Comparison of ENCODE assay signal across 27 cellular contexts in genomic region chr17:9488556-9488955, GRCh38.
"Had no signal": no experiment of that assay in that cellular context is flagged by ENCODE, and none has a peak within 500 bp of the region (broad histone marks: within the 10 kb centered on the region; RNA-seq: fewer than 3 reads in every experiment).

No MANE protein-coding gene starts in this region.

- H3K27me3 Mint-ChIP-seq: activated CD4-positive, alpha-beta memory T cell treated with anti-CD3 and anti-CD28 coated beads for 36 hours; activated CD4-positive, alpha-beta T cell treated with anti-CD3 and anti-CD28 coated beads, Interleukin-2, amount 10 ng/mL, durations not matched to agents 24 days and 14 days; activated naive CD8-positive, alpha-beta T cell treated with anti-CD3 and anti-CD28 coated beads, Interleukin-2, amount 50 U/mL, for 24 hours had no signal

- H3K4me3 Mint-ChIP-seq: activated CD4-positive, alpha-beta memory T cell treated with anti-CD3 and anti-CD28 coated beads for 36 hours; activated CD4-positive, alpha-beta T cell treated with anti-CD3 and anti-CD28 coated beads, Interleukin-2, amount 10 ng/mL, durations not matched to agents 24 days and 14 days; activated naive CD8-positive, alpha-beta T cell treated with anti-CD3 and anti-CD28 coated beads, Interleukin-2, amount 50 U/mL, for 24 hours; activated T-cell treated with anti-CD3 and anti-CD28 coated beads, Interleukin-2, amount 50 U/mL, for 4 hours; T-helper 1 cell treated with Interleukin-12 subunit alpha and Interleukin-12 subunit beta and Interleukin-4 antibody, amounts not matched to agents 30 μg/mL and 1 μg/mL, for 36 hours had no signal

- H3K9ac ChIP-seq: SK-N-SH had no signal

- H3K4me2 ChIP-seq: SK-N-SH had no signal

- H3K9me3 Mint-ChIP-seq: activated CD4-positive, alpha-beta memory T cell treated with anti-CD3 and anti-CD28 coated beads for 36 hours; activated CD4-positive, alpha-beta T cell treated with anti-CD3 and anti-CD28 coated beads, Interleukin-2, amount 10 ng/mL, durations not matched to agents 24 days and 14 days; activated naive CD4-positive, alpha-beta T cell treated with anti-CD3 and anti-CD28 coated beads, Interleukin-2, amount 50 U/mL, for 72 hours; activated naive CD8-positive, alpha-beta T cell treated with anti-CD3 and anti-CD28 coated beads, Interleukin-2, amount 50 U/mL, for 24 hours; activated T-cell treated with anti-CD3 and anti-CD28 coated beads, Interleukin-2, amount 50 U/mL, for 4 hours; T-helper 1 cell treated with Interleukin-12 subunit alpha and Interleukin-12 subunit beta and Interleukin-4 antibody, amounts not matched to agents 30 μg/mL and 1 μg/mL, for 36 hours had no signal

- H3K27ac Mint-ChIP-seq: activated CD4-positive, alpha-beta memory T cell treated with anti-CD3 and anti-CD28 coated beads for 36 hours; activated CD4-positive, alpha-beta T cell treated with anti-CD3 and anti-CD28 coated beads, Interleukin-2, amount 10 ng/mL, durations not matched to agents 24 days and 14 days; activated naive CD4-positive, alpha-beta T cell treated with anti-CD3 and anti-CD28 coated beads, Interleukin-2, amount 50 U/mL, for 72 hours; activated naive CD8-positive, alpha-beta T cell treated with anti-CD3 and anti-CD28 coated beads, Interleukin-2, amount 50 U/mL, for 24 hours; T-helper 1 cell treated with Interleukin-12 subunit alpha and Interleukin-12 subunit beta and Interleukin-4 antibody, amounts not matched to agents 30 μg/mL and 1 μg/mL, for 36 hours had no signal

- H3K9me3 ChIP-seq: ascending aorta, Peyer's patch, SJCRH30, SK-N-SH had no signal

- H3K36me3 ChIP-seq: SJCRH30, WERI-Rb-1 had no signal

- H3K4me3 ChIP-seq: ascending aorta, Peyer's patch, SJCRH30 had no signal

- H3K4me1 Mint-ChIP-seq: activated CD4-positive, alpha-beta T cell treated with anti-CD3 and anti-CD28 coated beads, Interleukin-2, amount 10 ng/mL, durations not matched to agents 24 days and 14 days; activated naive CD8-positive, alpha-beta T cell treated with anti-CD3 and anti-CD28 coated beads, Interleukin-2, amount 50 U/mL, for 24 hours had no signal

- H3K4me1 ChIP-seq: ascending aorta, Peyer's patch, SJCRH30 had no signal

- H3K27me3 ChIP-seq: ascending aorta, Peyer's patch, SJCRH30 had no signal

- ATAC-seq: activated CD4-positive, CD25-positive, alpha-beta regulatory T cell treated with anti-CD3 and anti-CD28 coated beads, Interleukin-2, amount 50 U/mL, for 24 hours; activated naive CD4-positive, alpha-beta T cell treated with anti-CD3 and anti-CD28 coated beads, Interleukin-2, amount 50 U/mL, for 72 hours; activated naive CD8-positive, alpha-beta T cell treated with anti-CD3 and anti-CD28 coated beads, Interleukin-2, amount 50 U/mL, for 24 hours; activated T-cell treated with anti-CD3 and anti-CD28 coated beads, Interleukin-2, amount 50 U/mL, for 4 hours; HepG2 had no signal

- H3K27ac ChIP-seq: ascending aorta, Peyer's patch, RWPE1, SJCRH30, WERI-Rb-1 had no signal

- DNase-seq: activated CD4-positive, alpha-beta memory T cell treated with anti-CD3 and anti-CD28 coated beads for 36 hours; activated CD4-positive, alpha-beta T cell treated with anti-CD3 and anti-CD28 coated beads, Interleukin-2, amount 10 ng/mL, durations not matched to agents 24 days and 14 days; activated CD8-positive, alpha-beta memory T cell treated with anti-CD3 and anti-CD28 coated beads for 24 hours; activated effector memory CD4-positive, alpha-beta T cell treated with anti-CD3 and anti-CD28 coated beads, Interleukin-2, amount 50 U/mL, for 16 hours; activated naive CD4-positive, alpha-beta T cell treated with Interleukin-2 at 50 U/mL for 16 hours; activated naive CD8-positive, alpha-beta T cell treated with anti-CD3 and anti-CD28 coated beads, Interleukin-2, amount 50 U/mL, for 24 hours; activated T-cell treated with anti-CD3 and anti-CD28 coated beads, Interleukin-2, amount 50 U/mL, for 4 hours; amniotic stem cell; MM.1S; NCI-H1105; NCI-H1436; NCI-H1694 treated with DMSO at 0.1 percent for 48 hours; NCI-H2029 treated with DMSO at 0.1 percent for 48 hours; NCI-H345; NCI-H510A; NCI-H526 treated with DMSO at 0.1 percent for 48 hours; Right ventricle myocardium superior; SJCRH30; SK-N-SH; WERI-Rb-1 had no signal
